ENCODE assay signal across 29 cellular contexts in the genomic region with DNA sequence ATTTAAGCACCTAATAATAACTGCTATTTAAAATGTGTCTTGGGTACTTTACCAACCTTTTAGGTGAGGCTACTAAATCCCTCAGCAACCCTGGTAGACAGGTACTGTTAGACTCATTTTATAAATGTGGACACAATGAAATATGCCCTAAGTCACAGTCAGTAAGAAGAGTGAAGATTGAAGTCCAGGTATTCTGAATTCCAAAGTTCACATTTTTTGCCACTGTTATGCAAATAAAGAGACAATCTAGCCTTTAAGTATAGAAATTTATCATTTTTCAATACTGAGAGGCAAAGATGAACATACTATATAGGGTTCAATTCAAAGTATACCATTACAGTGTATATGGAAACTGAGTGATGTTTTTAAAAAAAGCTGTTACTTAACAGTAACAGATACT.
"Had no signal": no experiment of that assay in that cellular context is flagged by ENCODE, and none has a peak within 500 bp of the region (broad histone marks: within the 10 kb centered on the region; RNA-seq: fewer than 3 reads in every experiment).

No MANE protein-coding gene starts in this region.

- H3K27ac ChIP-seq: brain microvascular endothelial cell, coronary artery, dorsolateral prefrontal cortex, esophagus muscularis mucosa, foreskin keratinocyte, gastrocnemius medialis, heart left ventricle had no signal

- H3K4me1 ChIP-seq: esophagus muscularis mucosa, foreskin keratinocyte, gastrocnemius medialis had no signal

- H3K27ac Mint-ChIP-seq: activated CD8-positive, alpha-beta T cell treated with anti-CD3 and anti-CD28 coated beads for 36 hours; activated naive CD8-positive, alpha-beta T cell; dendritic cell treated with granulocyte-macrophage colony-stimulating factor and Interleukin-4, amounts not matched to agents 40 ng/mL and 50 ng/mL, for 4 days; T-cell; T-helper 1 cell treated with Interleukin-12 subunit alpha and Interleukin-12 subunit beta and Interleukin-4 antibody, amounts not matched to agents 30 μg/mL and 1 μg/mL, for 36 hours had no signal

- H3K4me1 Mint-ChIP-seq: activated T-helper 17 cell treated with anti-CD3 and anti-CD28 coated beads, Interleukin-2, amount 50 U/mL, for 72 hours; central memory CD8-positive, alpha-beta T cell; T-cell had no signal

- ATAC-seq: activated CD8-positive, alpha-beta T cell treated with anti-CD3 and anti-CD28 coated beads for 36 hours; activated T-cell treated with anti-CD3 and anti-CD28 coated beads, Interleukin-2, amount 50 U/mL, for 4 hours; activated T-helper 17 cell treated with anti-CD3 and anti-CD28 coated beads, Interleukin-2, amount 50 U/mL, for 72 hours; foreskin keratinocyte; gastrocnemius medialis; heart left ventricle; T-cell had no signal

- H3K36me3 ChIP-seq: brain microvascular endothelial cell had no signal

- H3K4me3 Mint-ChIP-seq: activated CD8-positive, alpha-beta T cell treated with anti-CD3 and anti-CD28 coated beads for 36 hours; activated naive CD8-positive, alpha-beta T cell; activated T-cell treated with anti-CD3 and anti-CD28 coated beads, Interleukin-2, amount 50 U/mL, for 4 hours; activated T-helper 17 cell treated with anti-CD3 and anti-CD28 coated beads, Interleukin-2, amount 50 U/mL, for 72 hours; central memory CD8-positive, alpha-beta T cell; dendritic cell treated with granulocyte-macrophage colony-stimulating factor and Interleukin-4, amounts not matched to agents 40 ng/mL and 50 ng/mL, for 4 days; endodermal cell; T-cell; T-helper 1 cell treated with Interleukin-12 subunit alpha and Interleukin-12 subunit beta and Interleukin-4 antibody, amounts not matched to agents 30 μg/mL and 1 μg/mL, for 36 hours had no signal

- H3K4me3 ChIP-seq: coronary artery, dorsolateral prefrontal cortex, esophagus muscularis mucosa, gastrocnemius medialis, heart left ventricle had no signal

- DNase-seq: activated CD4-positive, alpha-beta T cell treated with anti-CD3 and anti-CD28 coated beads for 48 hours; activated CD4-positive, alpha-beta T cell treated with anti-CD3 and anti-CD28 coated beads, Interleukin-2, amount 50 U/mL, for 1 hour; activated CD4-positive, alpha-beta T cell treated with anti-CD3 and anti-CD28 coated beads, Interleukin-2, amount 50 U/mL, for 48 hours; activated CD8-positive, alpha-beta memory T cell treated with anti-CD3 and anti-CD28 coated beads for 24 hours; activated CD8-positive, alpha-beta T cell treated with anti-CD3 and anti-CD28 coated beads for 36 hours; activated effector memory CD4-positive, alpha-beta T cell treated with Interleukin-2 at 50 U/mL for 16 hours; activated gamma-delta T cell treated with Interleukin-2 at 50 U/mL for 16 hours; activated naive CD4-positive, alpha-beta T cell treated with anti-CD3 and anti-CD28 coated beads, Interleukin-2, amount 50 U/mL, for 16 hours; activated naive CD4-positive, alpha-beta T cell treated with Interleukin-2 at 50 U/mL for 16 hours; activated T-cell treated with anti-CD3 and anti-CD28 coated beads, Interleukin-2, amount 50 U/mL, for 4 hours; amniotic stem cell; anterior cingulate cortex; brain microvascular endothelial cell; dorsolateral prefrontal cortex; effector memory CD4-positive, alpha-beta T cell; endodermal cell; foreskin keratinocyte; gastrocnemius medialis; glutamatergic neuron; heart left ventricle; T-cell; T1000 had no signal

- H3K27me3 Mint-ChIP-seq: activated CD8-positive, alpha-beta T cell treated with anti-CD3 and anti-CD28 coated beads for 36 hours; activated naive CD8-positive, alpha-beta T cell; activated T-helper 17 cell treated with anti-CD3 and anti-CD28 coated beads, Interleukin-2, amount 50 U/mL, for 72 hours; central memory CD8-positive, alpha-beta T cell; dendritic cell treated with granulocyte-macrophage colony-stimulating factor and Interleukin-4, amounts not matched to agents 40 ng/mL and 50 ng/mL, for 4 days; T-cell had no signal

- H3K9me3 Mint-ChIP-seq: activated CD8-positive, alpha-beta T cell treated with anti-CD3 and anti-CD28 coated beads for 36 hours; activated T-cell treated with anti-CD3 and anti-CD28 coated beads, Interleukin-2, amount 50 U/mL, for 4 hours; activated T-helper 17 cell treated with anti-CD3 and anti-CD28 coated beads, Interleukin-2, amount 50 U/mL, for 72 hours; central memory CD8-positive, alpha-beta T cell; dendritic cell treated with granulocyte-macrophage colony-stimulating factor and Interleukin-4, amounts not matched to agents 40 ng/mL and 50 ng/mL, for 4 days; endodermal cell; T-cell; T-helper 1 cell treated with Interleukin-12 subunit alpha and Interleukin-12 subunit beta and Interleukin-4 antibody, amounts not matched to agents 30 μg/mL and 1 μg/mL, for 36 hours had no signal

- H3K9me3 ChIP-seq: esophagus muscularis mucosa, gastrocnemius medialis, heart left ventricle had no signal

- H3K27me3 ChIP-seq: brain microvascular endothelial cell, dorsolateral prefrontal cortex, esophagus muscularis mucosa, foreskin keratinocyte, gastrocnemius medialis, heart left ventricle had no signal
